In the genomic region with DNA sequence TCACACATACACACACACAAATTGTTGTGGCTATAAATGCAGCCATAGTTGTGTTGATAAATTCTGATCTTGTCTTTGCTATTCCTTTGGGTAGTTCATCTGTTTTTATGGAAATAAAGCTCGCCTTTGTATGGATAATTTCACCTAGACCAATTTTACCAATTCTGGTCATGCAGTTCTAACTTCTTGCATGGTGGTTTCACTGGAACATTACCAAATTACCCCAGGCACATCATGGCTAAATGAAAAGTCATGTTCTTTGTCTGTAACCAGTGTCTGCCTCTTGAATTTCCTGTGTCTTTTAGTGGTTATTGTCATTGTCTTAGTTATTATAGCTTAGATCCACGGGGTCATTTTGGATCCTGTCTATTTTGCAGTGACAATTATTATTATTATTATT, we compare ENCODE assay signal across 16 cellular contexts. TPM values are rescaled to one million over a fixed set of nuclear protein-coding genes. Genes with fewer than 3 reads are reported as not detected.
A peak's percentile ranks its signal among the peaks of the same experiment; 100 is the strongest.
DNase-seq lines count a peak whose midpoint lies in the region; ATAC-seq lines count a peak whose summit lies in the region.
"Had no signal": no experiment of that assay in that cellular context is flagged by ENCODE, and none has a peak within 500 bp of the region (broad histone marks: within the 10 kb centered on the region; RNA-seq: fewer than 3 reads in every experiment).

No MANE protein-coding gene starts in this region.

- no peak for ATAC-seq in HG02571 (IDR thresholded peaks at IDR 0.05; ENCODE audit: unreplicated experiment)
- ATAC-seq: CD8-positive, alpha-beta T cell; GM23338 had no signal

- DNase-seq in M059J (ENCODE audit: low read depth) = peak; percentile 76
- DNase-seq in SK-MEL-5 (ENCODE audit: low read depth, low spot score) = peak; percentile 24
- peak; percentile 81 for DNase-seq in foreskin melanocyte
- no peak for DNase-seq in DMS114 treated with DMSO at 0.1 percent for 48 hours (lab: John Stamatoyannopoulos, UW; ENCODE audit: unreplicated experiment)
- no peak for DNase-seq in NCI-H2196 (lab: John Stamatoyannopoulos, UW; ENCODE audit: unreplicated experiment)
- DNase-seq: Caco-2; CD4-positive, CD25-positive, alpha-beta regulatory T cell; CD8-positive, alpha-beta T cell; DMS79; GF-D8; HFFc6 had no signal

- in situ Hi-C loops in SK-MEL-5 (cut with HindIII; ENCODE audit: low pct_unique_long_range_greater_than_20kb, low sequenced_read_pairs) = no loop called here

RNA-seq across cellular contexts. Expression of a gene that starts 50.3 kb away (rescaled TPM):
- total RNA-seq in M059J (2014; rRNA removed; shearing (Covaris generic)) = 1.1 TPM in 1 of 2 replicates, not detected in the other
- 0.18 TPM in 1 of 2 replicates, not detected in the other for total RNA-seq in SK-MEL-5 (2014; rRNA removed; shearing (Covaris generic))
- 0.11 TPM in 1 of 2 replicates, not detected in the other for polyA plus RNA-seq in SK-MEL-5 (2015; cell fraction: cytosol; rRNA removed)
- not detected in 2 replicates for polyA plus RNA-seq in SK-MEL-5 (2015; cell fraction: nucleus; rRNA removed)
- total RNA-seq: A172; Caco-2; CD4-positive, CD25-positive, alpha-beta regulatory T cell; CD8-positive, alpha-beta T cell; G401; H4 had no signal
- polyA plus RNA-seq: CD4-positive, CD25-positive, alpha-beta regulatory T cell had no signal

Comparison
In these comparisons a context has a peak if more than half of its experiments do, and no peak if none do; other contexts are left out.
1. DNase-seq: peak in M059J (single experiment), SK-MEL-5 (single experiment) and foreskin melanocyte (single experiment); none in DMS114 treated with DMSO at 0.1 percent for 48 hours (single experiment) and NCI-H2196 (single experiment).